ENCODE assay signal across 8 cellular contexts in genomic region chr3:47421741-47422649, GRCh38. TPM values are rescaled to one million over a fixed set of nuclear protein-coding genes. Genes with fewer than 3 reads are reported as not detected.
DNase-seq lines count a peak whose midpoint lies in the region; ATAC-seq and TF ChIP-seq lines count a peak whose summit lies in the region.

No MANE protein-coding gene starts in this region.

- peak overlapping the region in 55 of 59 donors; percentile 25 to 91 (median 75) for H3K27ac ChIP-seq in dorsolateral prefrontal cortex

- peak overlapping the region; percentile 99 for H3K27ac Mint-ChIP-seq in activated CD4-positive, alpha-beta T cell treated with anti-CD3 and anti-CD28 coated beads, Interleukin-2, amount 10 ng/mL, durations not matched to agents 7 days and 5 days
- peak overlapping the region; percentile 82 to 99 (median 98) for H3K27ac Mint-ChIP-seq in naive B cell

- no peaks in the 10 kb centered on the region for H3K27me3 Mint-ChIP-seq in activated CD4-positive, alpha-beta T cell treated with anti-CD3 and anti-CD28 coated beads, Interleukin-2, amount 10 ng/mL, durations not matched to agents 7 days and 5 days
- no peaks in the 10 kb centered on the region for H3K27me3 Mint-ChIP-seq in naive B cell

- ATAC-seq in naive B cell (ENCODE audit: low read depth in 2 of 2) (no peak), GM19328 (IDR thresholded peaks at IDR 0.05; ENCODE audit: unreplicated experiment) (no peak), GM21529 (IDR thresholded peaks at IDR 0.05; ENCODE audit: unreplicated experiment) (no peak)

- POLR2A ChIA-PET in activated CD4-positive, alpha-beta T cell treated with anti-CD3 and anti-CD28 coated beads, Interleukin-2, amount 10 ng/mL, durations not matched to agents 7 days and 5 days (lab: Charles Lee) = interaction anchor here (0.9 kb wide), 1 partner anchor 54 kb away, joined by 4 read pairs; the partner anchor contains the start of gene SCAP

- intact Hi-C loops in dorsolateral prefrontal cortex (cut with DNase I) = loop anchor here (2.0 to 5.0 kb wide), 3 partner anchors 55 to 380 kb away; partner anchors contain the start of genes DHX30 (in 1 of the 2) and SCAP (in 1 of the 2)

- peak overlapping the region in 3 of 59 donors; percentile 13 to 39 (median 23) for H3K4me3 ChIP-seq in dorsolateral prefrontal cortex

- no peak for DNase-seq in activated CD4-positive, alpha-beta T cell treated with anti-CD3 and anti-CD28 coated beads, Interleukin-2, amount 10 ng/mL, durations not matched to agents 7 days and 5 days
- no peak for DNase-seq in activated CD4-positive, alpha-beta T cell treated with anti-CD3 and anti-CD28 coated beads, Interleukin-2, amount 50 U/mL, for 4 hours
- DNase-seq in SK-MEL-5 (ENCODE audit: low read depth, low spot score) (peak; percentile 76), dorsolateral prefrontal cortex (peak in 1 of 10 donors; percentile 46), naive B cell (no peak), NCI-H2107 treated with DMSO at 0.1 percent for 48 hours (lab: John Stamatoyannopoulos, UW; ENCODE audit: unreplicated experiment) (no peak)

- H3K9me3 Mint-ChIP-seq in activated CD4-positive, alpha-beta T cell treated with anti-CD3 and anti-CD28 coated beads, Interleukin-2, amount 10 ng/mL, durations not matched to agents 7 days and 5 days = no peaks in the 10 kb centered on the region
- H3K9me3 Mint-ChIP-seq in naive B cell = peaks cover 0 to 1% (median 0%) of the 10 kb centered on the region in 7 donors

- H3K27me3 ChIP-seq in dorsolateral prefrontal cortex = no peaks in the 10 kb centered on the region

- TF ChIP-seq CTCF in dorsolateral prefrontal cortex (IDR thresholded peaks at IDR 0.05 in 54 of 56, conservative IDR thresholded peaks at IDR 0.05 in 2 of 56; ENCODE audit: low read depth in 1 of 56, partially characterized antibody in 56 of 56) = peak in 9 of 56 donors; percentile 2 to 24 (median 12)

- in situ Hi-C loops in SK-MEL-5 (cut with HindIII; ENCODE audit: low pct_unique_long_range_greater_than_20kb, low sequenced_read_pairs) = no loop called here

- peaks cover 19% of the 10 kb centered on the region for H3K4me1 Mint-ChIP-seq in activated CD4-positive, alpha-beta T cell treated with anti-CD3 and anti-CD28 coated beads, Interleukin-2, amount 10 ng/mL, durations not matched to agents 7 days and 5 days
- peaks cover 13 to 21% (median 17%) of the 10 kb centered on the region in 3 donors for H3K4me1 Mint-ChIP-seq in naive B cell

- CTCF ChIA-PET in activated CD4-positive, alpha-beta T cell treated with anti-CD3 and anti-CD28 coated beads, Interleukin-2, amount 10 ng/mL, durations not matched to agents 7 days and 5 days (lab: Charles Lee) = interaction anchor here (0.6 to 5.4 kb wide), 29 partner anchors 8 to 791 kb away, joined by 3 to 51 read pairs (median 4); partner anchors contain the start of genes PTPN23 and SCAP

- no peak overlapping the region for H3K4me3 Mint-ChIP-seq in activated CD4-positive, alpha-beta T cell treated with anti-CD3 and anti-CD28 coated beads, Interleukin-2, amount 10 ng/mL, durations not matched to agents 7 days and 5 days
- H3K4me3 Mint-ChIP-seq in naive B cell = peak overlapping the region in 2 of 8 donors; percentile 52 to 65

- peaks cover 32% of the 10 kb centered on the region for H3K36me3 Mint-ChIP-seq in activated CD4-positive, alpha-beta T cell treated with anti-CD3 and anti-CD28 coated beads, Interleukin-2, amount 10 ng/mL, durations not matched to agents 7 days and 5 days (ENCODE audit: low read depth)
- H3K36me3 Mint-ChIP-seq in naive B cell = peaks cover 0 to 8% of the 10 kb centered on the region in 2 donors

RNA-seq across cellular contexts. Expression of gene PTPN23, which starts 41.2 kb away (rescaled TPM):
- 10 to 100 TPM; 27.4 to 34.9 TPM for total RNA-seq in activated CD4-positive, alpha-beta T cell treated with anti-CD3 and anti-CD28 coated beads, Interleukin-2, amount 10 ng/mL, durations not matched to agents 7 days and 5 days
- 9.9 and 13.0 TPM in 2 replicates for total RNA-seq in SK-MEL-5 (2014; rRNA removed; shearing (Covaris generic))
- 64.3 and 71.7 TPM in 2 replicates for polyA plus RNA-seq in SK-MEL-5 (2015; cell fraction: cytosol; rRNA removed)
- 64.3 and 80.5 TPM in 2 replicates for polyA plus RNA-seq in SK-MEL-5 (2015; cell fraction: nucleus; rRNA removed)
- 10 to 100 TPM; 40.8 to 75.9 (median 53.6) TPM for total RNA-seq in dorsolateral prefrontal cortex
- 1 to 10 TPM in 5 of 6 donors, under 1 TPM in 1; 0.60 to 6.3 (median 4.2) TPM for polyA plus RNA-seq in naive B cell (ENCODE audit: low read depth in 6 of 6)

RNA-seq across cellular contexts. Expression of gene SCAP, which starts 53.7 kb away (rescaled TPM):
- 10 to 100 TPM; 68.1 to 71.4 TPM for total RNA-seq in activated CD4-positive, alpha-beta T cell treated with anti-CD3 and anti-CD28 coated beads, Interleukin-2, amount 10 ng/mL, durations not matched to agents 7 days and 5 days
- 58.9 and 60.7 TPM in 2 replicates for total RNA-seq in SK-MEL-5 (2014; rRNA removed; shearing (Covaris generic))
- 71.3 and 93.2 TPM in 2 replicates for polyA plus RNA-seq in SK-MEL-5 (2015; cell fraction: cytosol; rRNA removed)
- 72.2 and 84.5 TPM in 2 replicates for polyA plus RNA-seq in SK-MEL-5 (2015; cell fraction: nucleus; rRNA removed)
- 100 to 1,000 TPM in 28 of 120 experiments, 10 to 100 TPM in 92; 68.4 to 123 (median 92.0) TPM for total RNA-seq in dorsolateral prefrontal cortex
- polyA plus RNA-seq in naive B cell (ENCODE audit: low read depth in 6 of 6) = 10 to 100 TPM; 16.7 to 54.1 (median 34.8) TPM
